22 cellular contexts compared by ENCODE assay signal in the genomic region with DNA sequence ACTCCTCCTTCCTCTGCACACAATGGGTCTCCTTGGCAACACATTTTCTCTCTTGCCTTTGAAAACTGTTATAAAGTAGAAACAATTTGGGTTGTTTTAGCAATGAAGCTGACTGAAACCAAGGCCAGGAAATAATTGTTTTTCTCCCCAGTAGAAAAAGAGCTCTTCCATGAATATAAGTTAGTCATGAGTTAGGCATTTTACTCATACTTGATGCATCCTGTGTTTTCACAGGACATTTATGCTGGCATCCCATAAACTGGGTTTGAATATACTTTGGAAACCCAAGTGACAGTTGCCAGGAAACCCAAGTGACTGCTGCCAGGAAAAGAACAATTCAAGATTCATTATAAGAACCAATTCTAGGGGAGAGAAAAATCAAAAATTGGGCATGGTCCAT.
DNase-seq lines count a peak whose midpoint lies in the region; ATAC-seq and TF ChIP-seq lines count a peak whose summit lies in the region.
"Had no signal": no experiment of that assay in that cellular context is flagged by ENCODE, and none has a peak within 500 bp of the region (broad histone marks: within the 10 kb centered on the region; RNA-seq: fewer than 3 reads in every experiment).

No MANE protein-coding gene starts in this region.

- BruUV-seq in Caco-2 (replicated peaks; lab: Mats Ljungman, UMichigan): no TSS peak

- H3K4me3 ChIP-seq in Caco-2 (ENCODE audit: low read depth, low read length): no peak overlapping the region
- H3K4me3 ChIP-seq: GM23338, heart right ventricle, K562, mucosa of descending colon, suprapubic skin had no signal

- DNase-seq in COLO829 (ENCODE audit: low spot score) (peak; percentile 7), RKO (ENCODE audit: low spot score) (peak; percentile 10), dermis microvascular lymphatic vessel endothelial cell (ENCODE audit: low read depth in 2 of 2) (peak; percentile 56 to 80), lung microvascular endothelial cell (ENCODE audit: low read depth in 2 of 2) (peak; percentile 49 to 57), T-helper 17 cell (no peak), Caco-2 (no peak), osteocyte (ENCODE audit: extremely low spot score, unreplicated experiment) (no peak), natural killer cell (no peak)
- DNase-seq: ACHN; activated naive CD4-positive, alpha-beta T cell treated with anti-CD3 and anti-CD28 coated beads for 36 hours; activated T-cell treated with anti-CD3 and anti-CD28 coated beads, Interleukin-2, amount 50 U/mL, for 48 hours; C1 segment of cervical spinal cord; heart right ventricle; left ventricle myocardium superior; mucosa of descending colon; NCI-H187 treated with DMSO at 0.1 percent for 48 hours; NCI-H2227 treated with DMSO at 0.1 percent for 48 hours; NCI-H774; SHP77 treated with DMSO at 0.1 percent for 48 hours had no signal

- H3K27ac Mint-ChIP-seq in T-helper 17 cell: no peak overlapping the region
- H3K27ac Mint-ChIP-seq in Caco-2 (ENCODE audit: unreplicated experiment): no peak overlapping the region
- H3K27ac Mint-ChIP-seq in osteocyte (ENCODE audit: unreplicated experiment): no peak overlapping the region
- no peak overlapping the region for H3K27ac Mint-ChIP-seq in natural killer cell
- H3K27ac Mint-ChIP-seq: activated naive CD4-positive, alpha-beta T cell treated with anti-CD3 and anti-CD28 coated beads for 36 hours; GM23338 had no signal

- no peak overlapping the region for H3K4me3 Mint-ChIP-seq in T-helper 17 cell
- no peak overlapping the region for H3K4me3 Mint-ChIP-seq in Caco-2 (ENCODE audit: unreplicated experiment)
- no peak overlapping the region for H3K4me3 Mint-ChIP-seq in osteocyte (ENCODE audit: unreplicated experiment)
- H3K4me3 Mint-ChIP-seq in natural killer cell: no peak overlapping the region
- H3K4me3 Mint-ChIP-seq: activated naive CD4-positive, alpha-beta T cell treated with anti-CD3 and anti-CD28 coated beads for 36 hours; GM23338 had no signal

- H3K9me3 Mint-ChIP-seq in Caco-2 (ENCODE audit: unreplicated experiment): no peaks in the 10 kb centered on the region
- H3K9me3 Mint-ChIP-seq in osteocyte (ENCODE audit: unreplicated experiment): no peaks in the 10 kb centered on the region
- peaks cover 6 to 8% of the 10 kb centered on the region in 2 donors for H3K9me3 Mint-ChIP-seq in natural killer cell
- H3K9me3 Mint-ChIP-seq: activated naive CD4-positive, alpha-beta T cell treated with anti-CD3 and anti-CD28 coated beads for 36 hours; GM23338 had no signal

- no peaks in the 10 kb centered on the region for H3K36me3 ChIP-seq in Caco-2 (ENCODE audit: control insufficient read depth, insufficient read depth, low read length)
- H3K36me3 ChIP-seq: heart right ventricle, suprapubic skin had no signal

- CTCF ChIA-PET in Caco-2 (lab: Charles Lee): no interaction called here

- H3K9me3 ChIP-seq in T-helper 17 cell (ENCODE audit: control insufficient read depth, low read length, poor library complexity, severe bottlenecking) (no peaks in the 10 kb centered on the region), Caco-2 (no peaks in the 10 kb centered on the region)
- H3K9me3 ChIP-seq: heart right ventricle, mucosa of descending colon, suprapubic skin had no signal

- H3K36me3 Mint-ChIP-seq in T-helper 17 cell (ENCODE audit: low read depth): no peaks in the 10 kb centered on the region
- no peaks in the 10 kb centered on the region for H3K36me3 Mint-ChIP-seq in Caco-2 (ENCODE audit: insufficient read depth, unreplicated experiment)
- no peaks in the 10 kb centered on the region for H3K36me3 Mint-ChIP-seq in osteocyte (ENCODE audit: unreplicated experiment)
- no peaks in the 10 kb centered on the region for H3K36me3 Mint-ChIP-seq in natural killer cell

- no peaks in the 10 kb centered on the region for H3K4me1 ChIP-seq in Caco-2
- H3K4me1 ChIP-seq: heart right ventricle, suprapubic skin had no signal

- TF ChIP-seq CTCF in Caco-2 (IDR thresholded peaks at IDR 0.05; ENCODE audit: insufficient read depth in 1 of 2, low read depth in 1 of 2, low read length in 1 of 2, severe bottlenecking in 1 of 2, unreplicated experiment in 1 of 2) (no peak), osteocyte (IDR thresholded peaks at IDR 0.05) (no peak), natural killer cell (IDR thresholded peaks at IDR 0.05) (no peak)

- H3K4me1 Mint-ChIP-seq in T-helper 17 cell: no peaks in the 10 kb centered on the region
- no peaks in the 10 kb centered on the region for H3K4me1 Mint-ChIP-seq in Caco-2 (ENCODE audit: low read depth, unreplicated experiment)
- peaks cover 3% of the 10 kb centered on the region for H3K4me1 Mint-ChIP-seq in osteocyte (ENCODE audit: unreplicated experiment)
- H3K4me1 Mint-ChIP-seq in natural killer cell: no peaks in the 10 kb centered on the region

- ATAC-seq in T-helper 17 cell (no peak), natural killer cell (no peak)
- ATAC-seq: GM23338, heart right ventricle, K562, left ventricle myocardium superior, mucosa of descending colon had no signal

- POLR2A ChIA-PET in Caco-2 (lab: Charles Lee): no interaction called here

- intact Hi-C loops in Caco-2 (cut with micrococcal nuclease; ENCODE audit: unreplicated experiment) (no loop called here), natural killer cell (cut with micrococcal nuclease) (no loop called here)

- H3K27me3 Mint-ChIP-seq in T-helper 17 cell: no peaks in the 10 kb centered on the region
- H3K27me3 Mint-ChIP-seq in Caco-2 (ENCODE audit: insufficient read depth, unreplicated experiment): peaks cover 2% of the 10 kb centered on the region
- H3K27me3 Mint-ChIP-seq in osteocyte (ENCODE audit: unreplicated experiment): no peaks in the 10 kb centered on the region
- H3K27me3 Mint-ChIP-seq in natural killer cell (ENCODE audit: low read depth in 2 of 2): no peaks in the 10 kb centered on the region

- H3K27me3 ChIP-seq in Caco-2 (replicated peaks; ENCODE audit: control insufficient read depth, insufficient read depth, low read length): no peaks in the 10 kb centered on the region
- H3K27me3 ChIP-seq: suprapubic skin had no signal

Comparison
In these comparisons a context has a peak if more than half of its experiments do, and no peak if none do; other contexts are left out.
1. DNase-seq: peak in COLO829 (single experiment), RKO (single experiment), dermis microvascular lymphatic vessel endothelial cell (2 of 2) and lung microvascular endothelial cell (2 of 2); none in T-helper 17 cell (0 of 3), Caco-2 (0 of 2), osteocyte (single experiment) and natural killer cell (single experiment).